1 cellular context compared by ENCODE assay signal in the genomic region with DNA sequence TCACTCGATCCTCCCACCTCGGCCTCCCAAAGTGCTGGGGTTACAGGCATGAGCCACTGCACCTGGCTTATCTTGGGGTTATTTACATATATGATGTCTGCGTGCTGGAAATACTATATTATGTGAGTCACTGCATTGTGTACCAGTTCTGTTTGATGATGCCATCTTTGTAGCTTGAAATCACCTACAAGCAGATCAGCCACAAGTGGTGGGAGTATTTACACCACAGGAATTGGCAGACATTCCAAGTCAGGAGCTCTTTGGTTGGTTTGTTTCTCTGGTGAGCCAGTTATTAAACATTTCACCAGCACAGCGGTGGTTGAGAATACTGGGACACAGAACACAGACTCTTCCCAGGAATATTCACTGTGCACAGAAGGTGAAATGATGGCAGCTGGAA.
TF ChIP-seq lines count a peak whose summit lies in the region.

No MANE protein-coding gene starts in this region.

TF ChIP-seq in IMR-90, 13 proteins besides CTCF, POLR2A, EP300 and RAD21:
- TF ChIP-seq, protein P1, sequence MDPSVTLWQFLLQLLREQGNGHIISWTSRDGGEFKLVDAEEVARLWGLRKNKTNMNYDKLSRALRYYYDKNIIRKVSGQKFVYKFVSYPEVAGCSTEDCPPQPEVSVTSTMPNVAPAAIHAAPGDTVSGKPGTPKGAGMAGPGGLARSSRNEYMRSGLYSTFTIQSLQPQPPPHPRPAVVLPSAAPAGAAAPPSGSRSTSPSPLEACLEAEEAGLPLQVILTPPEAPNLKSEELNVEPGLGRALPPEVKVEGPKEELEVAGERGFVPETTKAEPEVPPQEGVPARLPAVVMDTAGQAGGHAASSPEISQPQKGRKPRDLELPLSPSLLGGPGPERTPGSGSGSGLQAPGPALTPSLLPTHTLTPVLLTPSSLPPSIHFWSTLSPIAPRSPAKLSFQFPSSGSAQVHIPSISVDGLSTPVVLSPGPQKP (IDR thresholded peaks at IDR 0.05; ENCODE audit: borderline replicate concordance, low read depth, low read length), result no peak
- no peak for TF ChIP-seq RCOR1 (IDR thresholded peaks at IDR 0.05; ENCODE audit: insufficient replicate concordance, low read length)
- no peak for TF ChIP-seq CHD1 (IDR thresholded peaks at IDR 0.05; ENCODE audit: low read depth, low read length)
- no peak for TF ChIP-seq BHLHE40 (IDR thresholded peaks at IDR 0.05; ENCODE audit: low read depth, low read length)
- TF ChIP-seq CEBPB (IDR thresholded peaks at IDR 0.05; ENCODE audit: low read depth, low read length), result no peak
- no peak for TF ChIP-seq FOS (IDR thresholded peaks at IDR 0.05; ENCODE audit: low read depth, low read length)
- no peak for TF ChIP-seq MAFK (IDR thresholded peaks at IDR 0.05; ENCODE audit: low read depth, low read length)
- TF ChIP-seq, protein P2, sequence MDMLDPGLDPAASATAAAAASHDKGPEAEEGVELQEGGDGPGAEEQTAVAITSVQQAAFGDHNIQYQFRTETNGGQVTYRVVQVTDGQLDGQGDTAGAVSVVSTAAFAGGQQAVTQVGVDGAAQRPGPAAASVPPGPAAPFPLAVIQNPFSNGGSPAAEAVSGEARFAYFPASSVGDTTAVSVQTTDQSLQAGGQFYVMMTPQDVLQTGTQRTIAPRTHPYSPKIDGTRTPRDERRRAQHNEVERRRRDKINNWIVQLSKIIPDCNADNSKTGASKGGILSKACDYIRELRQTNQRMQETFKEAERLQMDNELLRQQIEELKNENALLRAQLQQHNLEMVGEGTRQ (IDR thresholded peaks at IDR 0.05; ENCODE audit: low read depth, low read length), result no peak
- TF ChIP-seq MXI1 (IDR thresholded peaks at IDR 0.05; ENCODE audit: borderline replicate concordance, low read depth, low read length), result no peak
- TF ChIP-seq NFE2L2 (IDR thresholded peaks at IDR 0.05; ENCODE audit: low read depth, low read length), result no peak
- no peak for TF ChIP-seq RFX5 (IDR thresholded peaks at IDR 0.05; ENCODE audit: low read depth, low read length)
- TF ChIP-seq MAZ (IDR thresholded peaks at IDR 0.05; ENCODE audit: borderline replicate concordance, low read depth, low read length), result no peak
- TF ChIP-seq SMC3 (IDR thresholded peaks at IDR 0.05; ENCODE audit: low read depth, low read length), result no peak
